18 cellular contexts compared by ENCODE assay signal in genomic region chr7:70727861-70728260, GRCh38.
"Had no signal": no experiment of that assay in that cellular context is flagged by ENCODE, and none has a peak within 500 bp of the region (broad histone marks: within the 10 kb centered on the region; RNA-seq: fewer than 3 reads in every experiment).

No MANE protein-coding gene starts in this region.

- DNase-seq: activated CD4-positive, alpha-beta T cell treated with anti-CD3 and anti-CD28 coated beads, Interleukin-2, amount 10 ng/mL, durations not matched to agents 24 days and 14 days; activated CD8-positive, alpha-beta T cell treated with anti-CD3 and anti-CD28 coated beads for 36 hours; activated naive CD4-positive, alpha-beta T cell treated with anti-CD3 and anti-CD28 coated beads, Interleukin-2, amount 10 ng/mL, durations not matched to agents 7 days and 5 days; activated T-cell treated with anti-CD3 and anti-CD28 coated beads, Interleukin-2, amount 50 U/mL, for 24 hours; effector CD4-positive, alpha-beta T cell; kidney; left lung; stimulated activated CD4-positive, alpha-beta T cell treated with anti-CD3 and anti-CD28 coated beads, Interleukin-2, amount 100 ng/mL, for 24 hours; T-cell; T-helper 9 cell; uterus had no signal

- FAIRE-seq: kidney had no signal

- H3K27ac Mint-ChIP-seq: activated CD4-positive, alpha-beta T cell treated with anti-CD3 and anti-CD28 coated beads, Interleukin-2, amount 10 ng/mL, durations not matched to agents 24 days and 14 days; activated CD8-positive, alpha-beta T cell treated with anti-CD3 and anti-CD28 coated beads for 36 hours; activated naive CD4-positive, alpha-beta T cell treated with anti-CD3 and anti-CD28 coated beads, Interleukin-2, amount 10 ng/mL, durations not matched to agents 7 days and 5 days; activated T-cell treated with anti-CD3 and anti-CD28 coated beads, Interleukin-2, amount 50 U/mL, for 24 hours; mesothelial cell of epicardium; progenitor cell of endocrine pancreas; stimulated activated naive CD8-positive, alpha-beta T cell treated with anti-CD3 and anti-CD28 coated beads, Interleukin-15, Interleukin-2, amounts not matched to agents 100 ng/mL and 50 ng/mL, for 24 hours; T-cell had no signal

- H3K27ac ChIP-seq: ascending aorta, esophagus muscularis mucosa, left lung, right atrium auricular region, tibial nerve, uterus had no signal

- H3K9me3 Mint-ChIP-seq: activated CD4-positive, alpha-beta T cell treated with anti-CD3 and anti-CD28 coated beads, Interleukin-2, amount 10 ng/mL, durations not matched to agents 24 days and 14 days had no signal

- H3K27me3 Mint-ChIP-seq: activated CD4-positive, alpha-beta T cell treated with anti-CD3 and anti-CD28 coated beads, Interleukin-2, amount 10 ng/mL, durations not matched to agents 24 days and 14 days; activated CD8-positive, alpha-beta T cell treated with anti-CD3 and anti-CD28 coated beads for 36 hours; activated naive CD4-positive, alpha-beta T cell treated with anti-CD3 and anti-CD28 coated beads, Interleukin-2, amount 10 ng/mL, durations not matched to agents 7 days and 5 days; activated T-cell treated with anti-CD3 and anti-CD28 coated beads, Interleukin-2, amount 50 U/mL, for 24 hours; stimulated activated naive CD8-positive, alpha-beta T cell treated with anti-CD3 and anti-CD28 coated beads, Interleukin-15, Interleukin-2, amounts not matched to agents 100 ng/mL and 50 ng/mL, for 24 hours; T-cell had no signal

- H3K4me1 ChIP-seq: ascending aorta, right atrium auricular region, uterus had no signal

- H3K27me3 ChIP-seq: ascending aorta, esophagus muscularis mucosa, left lung, right atrium auricular region, tibial nerve, uterus had no signal

- H3K9me3 ChIP-seq: esophagus muscularis mucosa, left lung, right atrium auricular region, tibial nerve, uterus had no signal

- ATAC-seq: activated CD8-positive, alpha-beta T cell treated with anti-CD3 and anti-CD28 coated beads for 36 hours; left lung; T-cell had no signal

- H3K4me3 ChIP-seq: ascending aorta, esophagus muscularis mucosa, left lung, right atrium auricular region, tibial nerve, uterus had no signal

- H3K4me1 Mint-ChIP-seq: activated CD4-positive, alpha-beta T cell treated with anti-CD3 and anti-CD28 coated beads, Interleukin-2, amount 10 ng/mL, durations not matched to agents 24 days and 14 days; activated naive CD4-positive, alpha-beta T cell treated with anti-CD3 and anti-CD28 coated beads, Interleukin-2, amount 10 ng/mL, durations not matched to agents 7 days and 5 days had no signal

- H3K4me3 Mint-ChIP-seq: activated CD4-positive, alpha-beta T cell treated with anti-CD3 and anti-CD28 coated beads, Interleukin-2, amount 10 ng/mL, durations not matched to agents 24 days and 14 days; activated CD8-positive, alpha-beta T cell treated with anti-CD3 and anti-CD28 coated beads for 36 hours; activated naive CD4-positive, alpha-beta T cell treated with anti-CD3 and anti-CD28 coated beads, Interleukin-2, amount 10 ng/mL, durations not matched to agents 7 days and 5 days; activated T-cell treated with anti-CD3 and anti-CD28 coated beads, Interleukin-2, amount 50 U/mL, for 24 hours; mesothelial cell of epicardium; stimulated activated naive CD8-positive, alpha-beta T cell treated with anti-CD3 and anti-CD28 coated beads, Interleukin-15, Interleukin-2, amounts not matched to agents 100 ng/mL and 50 ng/mL, for 24 hours; T-cell had no signal

- H3K36me3 Mint-ChIP-seq: activated naive CD4-positive, alpha-beta T cell treated with anti-CD3 and anti-CD28 coated beads, Interleukin-2, amount 10 ng/mL, durations not matched to agents 7 days and 5 days had no signal

- H3K36me3 ChIP-seq: ascending aorta, esophagus muscularis mucosa, left lung, right atrium auricular region, tibial nerve, uterus had no signal
